In the genomic region with DNA sequence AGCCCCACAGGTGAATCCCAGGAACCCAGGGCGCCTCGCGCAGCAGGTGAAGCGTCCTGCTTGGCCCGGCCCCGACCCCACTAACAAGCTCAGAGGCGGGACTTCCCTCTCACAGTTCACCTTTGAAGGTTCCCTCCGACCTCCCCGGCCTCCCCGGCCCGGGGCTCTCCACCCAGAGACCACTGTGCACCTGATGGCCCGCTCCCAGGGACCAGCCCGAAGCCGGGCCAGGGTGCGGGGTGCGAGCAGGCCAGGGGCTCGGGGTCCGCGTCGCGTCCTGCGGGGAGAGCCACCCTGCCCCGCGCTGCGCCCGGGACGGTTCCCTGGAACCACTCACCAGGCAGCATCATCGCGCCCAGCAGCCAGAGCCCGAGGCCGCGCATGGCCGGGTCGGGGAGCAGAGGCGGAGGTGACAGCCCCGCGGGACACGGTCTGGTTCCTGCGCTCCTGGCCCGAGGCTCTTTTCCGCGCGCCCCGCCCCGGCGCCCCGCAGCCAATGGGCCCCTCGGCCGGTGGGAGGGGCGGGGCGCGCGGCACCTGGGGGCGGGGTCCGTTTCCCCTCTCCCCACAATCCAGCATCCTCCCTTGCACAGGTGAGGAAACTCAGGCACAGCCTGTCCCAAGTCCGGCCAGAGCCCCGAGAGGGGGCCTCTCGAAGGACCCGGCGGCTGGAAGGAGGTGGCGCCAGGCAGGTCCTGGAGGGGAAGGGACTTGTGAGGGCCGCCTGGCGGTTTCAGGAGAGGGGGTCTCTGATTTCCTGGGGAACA, we compare ENCODE assay signal across 8 cellular contexts. TPM values are rescaled to one million over a fixed set of nuclear protein-coding genes. Genes with fewer than 3 reads are reported as not detected.
DNase-seq lines count a peak whose midpoint lies in the region; ATAC-seq and TF ChIP-seq lines count a peak whose summit lies in the region.

TSS of gene ADAM8 (minus strand) at position 434 of the 767 bp plus-strand sequence. CDS start at position 383, 51 bp downstream.

- peaks cover 0 to 23% (median 8%) of the 10 kb centered on the region in 4 donors for H3K4me1 ChIP-seq in right lobe of liver

- peak within 1 kb of the TSS; percentile 87 for H3K4me3 Mint-ChIP-seq in stimulated activated naive CD8-positive, alpha-beta T cell treated with anti-CD3 and anti-CD28 coated beads, Interleukin-15, Interleukin-2, amounts not matched to agents 100 ng/mL and 50 ng/mL, for 24 hours

- peaks cover 34% of the 10 kb centered on the region for H3K4me1 Mint-ChIP-seq in stimulated activated naive CD8-positive, alpha-beta T cell treated with anti-CD3 and anti-CD28 coated beads, Interleukin-15, Interleukin-2, amounts not matched to agents 100 ng/mL and 50 ng/mL, for 24 hours (ENCODE audit: low read depth)

- no peaks in the 10 kb centered on the region for H3K9me3 ChIP-seq in right lobe of liver

- TF ChIP-seq POLR2A in right lobe of liver (IDR thresholded peaks at IDR 0.05): no peak

- in situ Hi-C loops in astrocyte of the cerebellum (cut with HindIII; ENCODE audit: low sequenced_read_pairs): no loop called here

- WGBS in right lobe of liver (ENCODE audit: insufficient coverage, low coverage, low lambda C conversion rate, missing lambda C conversion rate): 60% methylated on average over 1 of the region's 63 CpGs

- no peaks in the 10 kb centered on the region for H3K9me3 Mint-ChIP-seq in stimulated activated naive CD8-positive, alpha-beta T cell treated with anti-CD3 and anti-CD28 coated beads, Interleukin-15, Interleukin-2, amounts not matched to agents 100 ng/mL and 50 ng/mL, for 24 hours

- H3K27ac ChIP-seq in right lobe of liver (peak within 1 kb of the TSS in 2 of 3 donors; percentile 51 to 82), caudate nucleus (ENCODE audit: low read depth, low read length) (no peak within 1 kb of the TSS)

- H3K36me3 Mint-ChIP-seq in stimulated activated naive CD8-positive, alpha-beta T cell treated with anti-CD3 and anti-CD28 coated beads, Interleukin-15, Interleukin-2, amounts not matched to agents 100 ng/mL and 50 ng/mL, for 24 hours (ENCODE audit: low read depth): no peaks in the 10 kb centered on the region

- peak; percentile 34 for ATAC-seq in GM18519 (IDR thresholded peaks at IDR 0.05; ENCODE audit: low FRiP score, unreplicated experiment)
- peak; percentile 48 for ATAC-seq in HG02759 (IDR thresholded peaks at IDR 0.05; ENCODE audit: unreplicated experiment)
- ATAC-seq in SK-N-SH treated with all-trans-retinoic acid at 6 μM for 48 hours: peak; percentile 45
- ATAC-seq in right lobe of liver: peak in 3 of 4 donors; percentile 1 to 5 (median 2)

- H3K4me3 ChIP-seq in astrocyte of the cerebellum (ENCODE audit: low read depth, low read length) (peak within 1 kb of the TSS; percentile 13), right lobe of liver (peak within 1 kb of the TSS in 2 of 3 donors; percentile 12 to 29)

- peaks cover 0 to 14% (median 3%) of the 10 kb centered on the region in 4 donors for H3K36me3 ChIP-seq in right lobe of liver

- TF ChIP-seq CTCF in astrocyte of the cerebellum (IDR thresholded peaks at IDR 0.05; ENCODE audit: low read depth, low read length, missing control alignments) (no peak), right lobe of liver (IDR thresholded peaks at IDR 0.05) (no peak)

- H3K27me3 Mint-ChIP-seq in stimulated activated naive CD8-positive, alpha-beta T cell treated with anti-CD3 and anti-CD28 coated beads, Interleukin-15, Interleukin-2, amounts not matched to agents 100 ng/mL and 50 ng/mL, for 24 hours: no peaks in the 10 kb centered on the region

- intact Hi-C loops in right lobe of liver (cut with DNase I): no loop called here

- peak within 1 kb of the TSS; percentile 81 for H3K27ac Mint-ChIP-seq in stimulated activated naive CD8-positive, alpha-beta T cell treated with anti-CD3 and anti-CD28 coated beads, Interleukin-15, Interleukin-2, amounts not matched to agents 100 ng/mL and 50 ng/mL, for 24 hours

- no peaks in the 10 kb centered on the region for H3K27me3 ChIP-seq in right lobe of liver

- DNase-seq in astrocyte of the cerebellum (ENCODE audit: low read depth) (no peak), right lobe of liver (peak in 2 of 3 donors; percentile 63 to 65), NCI-H1930 (lab: John Stamatoyannopoulos, UW) (no peak), caudate nucleus (lab: John Stamatoyannopoulos, UW) (no peak)

TF ChIP-seq in SK-N-SH treated with all-trans-retinoic acid at 6 μM for 48 hours, 23 proteins besides CTCF, POLR2A, EP300 and RAD21 (continues in another document):
- TF ChIP-seq TCF4 (CRISPR knock-in tag; IDR thresholded peaks at IDR 0.05; ENCODE audit: borderline replicate concordance) (no peak), TOX (CRISPR knock-in tag; IDR thresholded peaks at IDR 0.05; ENCODE audit: borderline replicate concordance) (no peak), GLIS3 (CRISPR knock-in tag; IDR thresholded peaks at IDR 0.05) (no peak), OSR1 (CRISPR knock-in tag; IDR thresholded peaks at IDR 0.05) (no peak), ZNF565 (CRISPR knock-in tag; conservative IDR thresholded peaks at IDR 0.05; ENCODE audit: low read depth) (no peak), ZNF8 (CRISPR knock-in tag; IDR thresholded peaks at IDR 0.05) (no peak), PATZ1 (CRISPR knock-in tag; IDR thresholded peaks at IDR 0.05; ENCODE audit: borderline replicate concordance) (no peak), ZFP30 (CRISPR knock-in tag; IDR thresholded peaks at IDR 0.05) (no peak), CSRNP3 (CRISPR knock-in tag; IDR thresholded peaks at IDR 0.05) (no peak), ISL1 (CRISPR knock-in tag; IDR thresholded peaks at IDR 0.05) (no peak), BACH2 (CRISPR knock-in tag; IDR thresholded peaks at IDR 0.05; ENCODE audit: borderline replicate concordance) (no peak), ARNTL (CRISPR knock-in tag; IDR thresholded peaks at IDR 0.05; ENCODE audit: borderline replicate concordance, low read depth) (no peak), ZNF70 (CRISPR knock-in tag; IDR thresholded peaks at IDR 0.05) (no peak), PPARA (CRISPR knock-in tag; IDR thresholded peaks at IDR 0.05; ENCODE audit: borderline replicate concordance) (no peak)
- TF ChIP-seq, protein P1, sequence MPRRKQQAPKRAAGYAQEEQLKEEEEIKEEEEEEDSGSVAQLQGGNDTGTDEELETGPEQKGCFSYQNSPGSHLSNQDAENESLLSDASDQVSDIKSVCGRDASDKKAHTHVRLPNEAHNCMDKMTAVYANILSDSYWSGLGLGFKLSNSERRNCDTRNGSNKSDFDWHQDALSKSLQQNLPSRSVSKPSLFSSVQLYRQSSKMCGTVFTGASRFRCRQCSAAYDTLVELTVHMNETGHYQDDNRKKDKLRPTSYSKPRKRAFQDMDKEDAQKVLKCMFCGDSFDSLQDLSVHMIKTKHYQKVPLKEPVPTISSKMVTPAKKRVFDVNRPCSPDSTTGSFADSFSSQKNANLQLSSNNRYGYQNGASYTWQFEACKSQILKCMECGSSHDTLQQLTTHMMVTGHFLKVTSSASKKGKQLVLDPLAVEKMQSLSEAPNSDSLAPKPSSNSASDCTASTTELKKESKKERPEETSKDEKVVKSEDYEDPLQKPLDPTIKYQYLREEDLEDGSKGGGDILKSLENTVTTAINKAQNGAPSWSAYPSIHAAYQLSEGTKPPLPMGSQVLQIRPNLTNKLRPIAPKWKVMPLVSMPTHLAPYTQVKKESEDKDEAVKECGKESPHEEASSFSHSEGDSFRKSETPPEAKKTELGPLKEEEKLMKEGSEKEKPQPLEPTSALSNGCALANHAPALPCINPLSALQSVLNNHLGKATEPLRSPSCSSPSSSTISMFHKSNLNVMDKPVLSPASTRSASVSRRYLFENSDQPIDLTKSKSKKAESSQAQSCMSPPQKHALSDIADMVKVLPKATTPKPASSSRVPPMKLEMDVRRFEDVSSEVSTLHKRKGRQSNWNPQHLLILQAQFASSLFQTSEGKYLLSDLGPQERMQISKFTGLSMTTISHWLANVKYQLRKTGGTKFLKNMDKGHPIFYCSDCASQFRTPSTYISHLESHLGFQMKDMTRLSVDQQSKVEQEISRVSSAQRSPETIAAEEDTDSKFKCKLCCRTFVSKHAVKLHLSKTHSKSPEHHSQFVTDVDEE (CRISPR knock-in tag; IDR thresholded peaks at IDR 0.05): no peak

RNA-seq across cellular contexts. Expression of gene ADAM8, which starts in this region (rescaled TPM):
- total RNA-seq in right lobe of liver: 1 to 10 TPM; 2.6 to 8.8 (median 5.2) TPM

Comparison
In these comparisons a context has a peak if more than half of its experiments do, and no peak if none do; other contexts are left out.
1. DNase-seq: peak in right lobe of liver (2 of 3); none in astrocyte of the cerebellum (single experiment), NCI-H1930 (0 of 2) and caudate nucleus (0 of 61).
2. Peak in every context shown above with its lines, with median percentiles within 50 percentile points of each other: ATAC-seq.